Comparison of ENCODE assay signal across 8 cellular contexts in the genomic region with DNA sequence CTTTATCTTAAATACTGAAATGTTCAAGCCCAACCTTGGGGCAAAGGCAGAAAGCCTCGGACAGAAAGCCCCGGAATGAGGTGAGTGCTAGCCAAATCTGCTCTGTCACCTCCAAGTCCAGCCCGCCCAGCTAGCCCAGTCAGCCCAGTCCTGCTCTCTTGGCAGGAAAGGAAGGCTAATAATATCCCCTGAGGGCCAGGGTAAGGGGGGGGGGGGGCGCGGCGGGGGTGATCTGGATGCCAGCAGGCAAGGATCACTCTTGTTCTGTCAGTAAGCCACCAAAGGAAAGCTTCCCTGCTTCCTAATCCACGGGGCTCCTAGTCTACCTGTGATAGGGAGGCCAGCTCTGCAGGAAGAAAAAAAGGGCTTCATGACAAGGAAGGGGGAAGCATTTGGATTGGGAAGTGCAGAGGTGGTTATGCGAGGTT. TPM values are rescaled to one million over a fixed set of nuclear protein-coding genes. Genes with fewer than 3 reads are reported as not detected.
A peak's percentile ranks its signal among the peaks of the same experiment; 100 is the strongest.
DNase-seq lines count a peak whose midpoint lies in the region; FAIRE-seq and TF ChIP-seq lines count a peak whose summit lies in the region.

No MANE protein-coding gene starts in this region.

- H3K4me2 ChIP-seq in Karpas-422 (ENCODE audit: low read depth, low read length, poor library complexity, severe bottlenecking) (peak overlapping the region; percentile 99), keratinocyte (ENCODE audit: control insufficient read depth, extremely low read depth, insufficient read depth, low read depth, low read length) (peak overlapping the region; percentile 98)

- H3K9me3 Mint-ChIP-seq in CD8-positive, alpha-beta memory T cell = no peaks in the 10 kb centered on the region

- no peak for TF ChIP-seq EP300 in suprapubic skin (IDR thresholded peaks at IDR 0.05)

- no peaks in the 10 kb centered on the region for H3K9me1 ChIP-seq in keratinocyte (ENCODE audit: control insufficient read depth, extremely low read depth, insufficient read depth, low read length)

- H3K79me2 ChIP-seq in Karpas-422 (ENCODE audit: low read length) = peaks cover 49% of the 10 kb centered on the region
- H3K79me2 ChIP-seq in keratinocyte (ENCODE audit: control insufficient read depth, insufficient read depth, low read length) = peaks cover 6% of the 10 kb centered on the region

- CTCF ChIA-PET in CD8-positive, alpha-beta memory T cell (lab: Charles Lee) = interaction anchor here (0.5 to 2.2 kb wide), 9 partner anchors 10 to 149 kb away, joined by 3 to 15 read pairs (median 3); a partner anchor contains a TSS

- H3K9me3 ChIP-seq in CD8-positive, alpha-beta memory T cell (ENCODE audit: low read length) = no peaks in the 10 kb centered on the region
- H3K9me3 ChIP-seq in Karpas-422 (ENCODE audit: low read length) = no peaks in the 10 kb centered on the region
- no peaks in the 10 kb centered on the region for H3K9me3 ChIP-seq in breast epithelium
- no peaks in the 10 kb centered on the region for H3K9me3 ChIP-seq in keratinocyte (ENCODE audit: control insufficient read depth, low read depth, low read length)
- H3K9me3 ChIP-seq in suprapubic skin = no peaks in the 10 kb centered on the region

- TF ChIP-seq POLR2A in breast epithelium (IDR thresholded peaks at IDR 0.05) = no peak
- TF ChIP-seq POLR2A in suprapubic skin (IDR thresholded peaks at IDR 0.05) = no peak

- no peaks in the 10 kb centered on the region for H3K27me3 Mint-ChIP-seq in CD8-positive, alpha-beta memory T cell

- peak overlapping the region; percentile 82 to 93 (median 88) for H3K4me3 Mint-ChIP-seq in CD8-positive, alpha-beta memory T cell

- H3K9ac ChIP-seq in Karpas-422 (ENCODE audit: low read length) (peak overlapping the region; percentile 89), keratinocyte (ENCODE audit: control insufficient read depth, extremely low read depth, insufficient read depth, low read length) (peak overlapping the region; percentile 69)

- H3K27ac ChIP-seq in CD8-positive, alpha-beta memory T cell (ENCODE audit: low read depth, low read length) = no peak overlapping the region
- H3K27ac ChIP-seq in Karpas-422 (ENCODE audit: low read length) (no peak overlapping the region), breast epithelium (peak overlapping the region; percentile 10 to 45), keratinocyte (ENCODE audit: control insufficient read depth, insufficient read depth, low read length) (no peak overlapping the region), suprapubic skin (no peak overlapping the region)

- H3K36me3 Mint-ChIP-seq in CD8-positive, alpha-beta memory T cell = peaks cover 0 to 5% (median 0%) of the 10 kb centered on the region in 3 donors

- H3K27ac Mint-ChIP-seq in CD8-positive, alpha-beta memory T cell = peak overlapping the region in 4 of 8 donors; percentile 63 to 87 (median 82)

- no peak overlapping the region for H3K4me3 ChIP-seq in CD8-positive, alpha-beta memory T cell (ENCODE audit: low read length)
- H3K4me3 ChIP-seq in Karpas-422 (ENCODE audit: low read length) (peak overlapping the region; percentile 91), breast epithelium (peak overlapping the region; percentile 87 to 94 (median 93)), keratinocyte (ENCODE audit: control insufficient read depth in 2 of 3, extremely low read depth in 1 of 3, insufficient read depth in 2 of 3, low read depth in 1 of 3, low read length in 3 of 3) (peak overlapping the region; percentile 80 to 94 (median 83)), suprapubic skin (peak overlapping the region; percentile 89)

- intact Hi-C loops in breast epithelium (cut with DNase I; ENCODE audit: low total_unique reads) = no loop called here

- no peaks in the 10 kb centered on the region for H3K27me3 ChIP-seq in CD8-positive, alpha-beta memory T cell (ENCODE audit: insufficient read depth, low read length, poor library complexity, severe bottlenecking)
- no peaks in the 10 kb centered on the region for H3K27me3 ChIP-seq in Karpas-422 (ENCODE audit: low read length)
- H3K27me3 ChIP-seq in breast epithelium = no peaks in the 10 kb centered on the region
- no peaks in the 10 kb centered on the region for H3K27me3 ChIP-seq in keratinocyte (ENCODE audit: control insufficient read depth, extremely low read depth, insufficient read depth, low read length)
- no peaks in the 10 kb centered on the region for H3K27me3 ChIP-seq in suprapubic skin

- H3K4me1 ChIP-seq in CD8-positive, alpha-beta memory T cell (ENCODE audit: insufficient read depth, low read length) = peaks cover 20% of the 10 kb centered on the region
- peaks cover 44% of the 10 kb centered on the region for H3K4me1 ChIP-seq in Karpas-422 (ENCODE audit: low read length)
- H3K4me1 ChIP-seq in breast epithelium = peaks cover 0 to 5% of the 10 kb centered on the region in 2 donors
- H3K4me1 ChIP-seq in keratinocyte (ENCODE audit: control insufficient read depth, extremely low read depth, insufficient read depth, low read length) = peaks cover 16% of the 10 kb centered on the region
- H3K4me1 ChIP-seq in suprapubic skin = peaks cover 20% of the 10 kb centered on the region

- POLR2A ChIA-PET in CD8-positive, alpha-beta memory T cell (lab: Charles Lee) = interaction anchor here (0.9 to 1.4 kb wide), 2 partner anchors 11 to 101 kb away, joined by 4 to 7 read pairs; no protein-coding TSS in a partner anchor

- peaks cover 18 to 43% (median 35%) of the 10 kb centered on the region in 3 donors for H3K4me1 Mint-ChIP-seq in CD8-positive, alpha-beta memory T cell

- no peaks in the 10 kb centered on the region for H3K9me2 ChIP-seq in Karpas-422 (replicated peaks; ENCODE audit: insufficient read depth, low read length)

- no peaks in the 10 kb centered on the region for H4K20me1 ChIP-seq in Karpas-422 (ENCODE audit: insufficient read depth, low read depth, low read length)
- no peaks in the 10 kb centered on the region for H4K20me1 ChIP-seq in keratinocyte (ENCODE audit: control insufficient read depth, extremely low read depth, insufficient read depth, low read length)

- H3K36me3 ChIP-seq in CD8-positive, alpha-beta memory T cell (ENCODE audit: insufficient read depth, low read length) = no peaks in the 10 kb centered on the region
- H3K36me3 ChIP-seq in Karpas-422 (ENCODE audit: insufficient read depth, low read length) = no peaks in the 10 kb centered on the region
- no peaks in the 10 kb centered on the region for H3K36me3 ChIP-seq in breast epithelium
- no peaks in the 10 kb centered on the region for H3K36me3 ChIP-seq in keratinocyte (ENCODE audit: control insufficient read depth in 2 of 2, extremely low read depth in 1 of 2, insufficient read depth in 2 of 2, low read length in 2 of 2)
- no peaks in the 10 kb centered on the region for H3K36me3 ChIP-seq in suprapubic skin

- H2AFZ ChIP-seq in Karpas-422 (ENCODE audit: low read length) = no peak overlapping the region
- peak overlapping the region; percentile 84 for H2AFZ ChIP-seq in keratinocyte (ENCODE audit: control insufficient read depth, low read length)

- no peak for DNase-seq in CD8-positive, alpha-beta memory T cell
- DNase-seq in Karpas-422 (no peak), breast epithelium (ENCODE audit: low spot score in 2 of 2) (no peak), keratinocyte (ENCODE audit: low read depth, low spot score) (no peak), suprapubic skin (ENCODE audit: low spot score in 2 of 2) (no peak), SKM-1 treated with dmso at 0.1 percent for 144 hours (lab: John Stamatoyannopoulos, UW; ENCODE audit: unreplicated experiment) (no peak)
- no peak for DNase-seq in activated CD4-positive, CD25-positive, alpha-beta regulatory T cell treated with anti-CD3 and anti-CD28 coated beads, Interleukin-2, amount 50 U/mL, for 72 hours
- DNase-seq in central memory CD4-positive, alpha-beta T cell = no peak

- 8% methylated on average over 8 of the region's 8 CpGs for WGBS in suprapubic skin

- dilution Hi-C loops in keratinocyte (cut with MboI; ENCODE audit: extremely low pct_ligation_motif_present, low sequenced_read_pairs) = no loop called here

- TF ChIP-seq CTCF in breast epithelium (IDR thresholded peaks at IDR 0.05) (no peak), keratinocyte (optimal IDR thresholded peaks at IDR 0.05 in 1 of 3, IDR thresholded peaks at IDR 0.05 in 1 of 3, conservative IDR thresholded peaks at IDR 0.05 in 1 of 3; ENCODE audit: extremely low read depth in 1 of 3, insufficient read depth in 2 of 3, low read length in 3 of 3) (no peak), suprapubic skin (IDR thresholded peaks at IDR 0.05) (no peak)

- no peak for FAIRE-seq in keratinocyte (lab: Jason Lieb, UNC)

RNA-seq across cellular contexts. Expression of a gene that starts 1.1 kb away (rescaled TPM):
- total RNA-seq in CD8-positive, alpha-beta memory T cell = 10 to 100 TPM; 19.9 to 20.3 TPM
- 49.8 TPM for polyA plus RNA-seq in CD8-positive, alpha-beta memory T cell
- 23.7 and 33.6 TPM in 2 replicates for total RNA-seq in Karpas-422 (2014; rRNA removed; shearing (Covaris generic); ENCODE audit: low replicate concordance)
- 10 to 100 TPM; 18.7 to 24.7 (median 22.9) TPM for total RNA-seq in breast epithelium
- 36.2 to 52.3 TPM (median 44.1 TPM) in 3 replicates for polyA plus RNA-seq in keratinocyte
- 3.0 TPM for polyA plus RNA-seq in keratinocyte (2011; ENCODE audit: low read depth)
- polyA plus RNA-seq in keratinocyte (2011; cell fraction: cytosol; rRNA removed) = 39.3 and 55.9 TPM in 2 replicates
- polyA plus RNA-seq in keratinocyte (2011; cell fraction: nucleus; rRNA removed) = 35.0 and 36.4 TPM in 2 replicates
- 8.6 and 32.2 TPM in 2 replicates for polyA plus RNA-seq in keratinocyte (2012; ENCODE audit: low replicate concordance)
- 37.1 to 46.3 TPM (median 45.2 TPM) in 3 replicates for polyA minus RNA-seq in keratinocyte
- polyA minus RNA-seq in keratinocyte (2011; cell fraction: cytosol; rRNA and poly(A)+ RNA removed) = 28.4 TPM
- polyA minus RNA-seq in keratinocyte (2011; cell fraction: nucleus; rRNA and poly(A)+ RNA removed) = 12.1 and 25.3 TPM in 2 replicates
- total RNA-seq in suprapubic skin = 10 to 100 TPM; 19.2 to 24.2 (median 22.7) TPM

RNA-seq across cellular contexts. Expression of a gene that starts 28.8 kb away (rescaled TPM):
- total RNA-seq in CD8-positive, alpha-beta memory T cell = 10 to 100 TPM; 23.1 to 24.7 TPM
- 6.7 TPM for polyA plus RNA-seq in CD8-positive, alpha-beta memory T cell
- total RNA-seq in Karpas-422 (2014; rRNA removed; shearing (Covaris generic); ENCODE audit: low replicate concordance) = 15.4 and 16.3 TPM in 2 replicates
- 10 to 100 TPM in 2 of 3 donors, 1 to 10 TPM in 1; 6.9 to 13.1 (median 11.9) TPM for total RNA-seq in breast epithelium
- 6.6 to 12.7 TPM (median 9.9 TPM) in 3 replicates for polyA plus RNA-seq in keratinocyte
- polyA plus RNA-seq in keratinocyte (2011; ENCODE audit: low read depth) = 3.8 TPM
- 4.4 and 7.8 TPM in 2 replicates for polyA plus RNA-seq in keratinocyte (2011; cell fraction: cytosol; rRNA removed)
- 9.3 and 10.0 TPM in 2 replicates for polyA plus RNA-seq in keratinocyte (2011; cell fraction: nucleus; rRNA removed)
- 4.4 and 8.1 TPM in 2 replicates for polyA plus RNA-seq in keratinocyte (2012; ENCODE audit: low replicate concordance)
- 1.8 to 6.7 TPM (median 4.6 TPM) in 3 replicates for polyA minus RNA-seq in keratinocyte
- 4.6 TPM for polyA minus RNA-seq in keratinocyte (2011; cell fraction: cytosol; rRNA and poly(A)+ RNA removed)
- polyA minus RNA-seq in keratinocyte (2011; cell fraction: nucleus; rRNA and poly(A)+ RNA removed) = 3.4 and 6.8 TPM in 2 replicates
- 10 to 100 TPM in 1 of 4 donors, 1 to 10 TPM in 3; 6.7 to 13.5 (median 9.6) TPM for total RNA-seq in suprapubic skin

Comparison
In these comparisons a context has a peak if more than half of its experiments do, and no peak if none do; other contexts are left out.
1. H3K27ac ChIP-seq: peak in breast epithelium (2 of 2); none in CD8-positive, alpha-beta memory T cell (single experiment), Karpas-422 (single experiment), keratinocyte (single experiment) and suprapubic skin (single experiment).